2 cellular contexts compared by ENCODE assay signal in genomic region chr2:191863988-191864387, GRCh38.
TF ChIP-seq lines count a peak whose summit lies in the region.

No MANE protein-coding gene starts in this region.

TF ChIP-seq in SK-N-SH, 30 proteins besides CTCF, POLR2A, EP300 and RAD21 (continued from another document):
- TF ChIP-seq RXRA (IDR thresholded peaks at IDR 0.05; ENCODE audit: borderline replicate concordance, low read depth) (no peak), RFX5 (IDR thresholded peaks at IDR 0.05; ENCODE audit: low read length) (no peak)
- TF ChIP-seq, protein P1, sequence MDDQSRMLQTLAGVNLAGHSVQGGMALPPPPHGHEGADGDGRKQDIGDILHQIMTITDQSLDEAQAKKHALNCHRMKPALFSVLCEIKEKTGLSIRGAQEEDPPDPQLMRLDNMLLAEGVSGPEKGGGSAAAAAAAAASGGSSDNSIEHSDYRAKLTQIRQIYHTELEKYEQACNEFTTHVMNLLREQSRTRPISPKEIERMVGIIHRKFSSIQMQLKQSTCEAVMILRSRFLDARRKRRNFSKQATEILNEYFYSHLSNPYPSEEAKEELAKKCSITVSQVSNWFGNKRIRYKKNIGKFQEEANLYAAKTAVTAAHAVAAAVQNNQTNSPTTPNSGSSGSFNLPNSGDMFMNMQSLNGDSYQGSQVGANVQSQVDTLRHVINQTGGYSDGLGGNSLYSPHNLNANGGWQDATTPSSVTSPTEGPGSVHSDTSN (IDR thresholded peaks at IDR 0.05): peak; percentile 50

TF ChIP-seq in endothelial cell of umbilical vein, 7 proteins besides CTCF, POLR2A, EP300 and RAD21:
- TF ChIP-seq MAX (IDR thresholded peaks at IDR 0.05; ENCODE audit: insufficient read depth, insufficient read length): no peak
- no peak for TF ChIP-seq POLR2AphosphoS5 (IDR thresholded peaks at IDR 0.05; ENCODE audit: insufficient read depth, low read depth, low read length)
- TF ChIP-seq JUN (IDR thresholded peaks at IDR 0.05; ENCODE audit: borderline replicate concordance, insufficient read depth, insufficient read length, low read depth): no peak
- TF ChIP-seq MYC (IDR thresholded peaks at IDR 0.05; ENCODE audit: low read depth, low read length): no peak
- no peak for TF ChIP-seq GATA2 (IDR thresholded peaks at IDR 0.05; ENCODE audit: insufficient read depth, insufficient read length, low read depth, low read length)
- no peak for TF ChIP-seq EZH2 (IDR thresholded peaks at IDR 0.05; ENCODE audit: borderline replicate concordance, low read depth, low read length, severe bottlenecking)
